ENCODE assay signal across 12 cellular contexts in the genomic region with DNA sequence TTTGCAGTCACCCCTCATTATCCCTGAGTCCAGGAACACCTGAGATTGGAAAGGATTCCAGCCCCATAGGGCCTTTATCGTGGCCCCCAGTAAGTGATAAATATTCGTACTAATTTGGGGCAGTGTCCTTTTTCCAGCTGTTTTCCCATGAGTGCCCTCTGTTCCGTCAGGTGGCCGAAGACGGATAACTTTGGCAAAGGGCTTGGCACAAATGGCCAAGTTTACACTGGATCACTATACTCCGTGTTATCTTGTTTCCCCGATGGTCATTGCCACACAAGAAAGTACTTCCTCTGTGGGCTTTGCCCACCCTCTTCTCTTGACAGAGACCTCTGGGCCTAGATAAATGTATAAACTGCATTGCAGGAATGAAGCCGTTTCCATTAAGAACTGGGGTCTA. TPM values are rescaled to one million over a fixed set of nuclear protein-coding genes. Genes with fewer than 3 reads are reported as not detected.
DNase-seq lines count a peak whose midpoint lies in the region; ATAC-seq and TF ChIP-seq lines count a peak whose summit lies in the region.
"Had no signal": no experiment of that assay in that cellular context is flagged by ENCODE, and none has a peak within 500 bp of the region (broad histone marks: within the 10 kb centered on the region; RNA-seq: fewer than 3 reads in every experiment).

No MANE protein-coding gene starts in this region.

- H3K36me3 ChIP-seq in mesenchymal stem cell (ENCODE audit: control insufficient read depth in 1 of 2, insufficient read depth in 2 of 2, low read depth in 1 of 2, low read length in 2 of 2), result peaks cover 0 to 18% of the 10 kb centered on the region in 2 experiments
- H3K36me3 ChIP-seq in suprapubic skin, result no peaks in the 10 kb centered on the region

- no peak for TF ChIP-seq POLR2A in suprapubic skin (IDR thresholded peaks at IDR 0.05)

- H3K23ac ChIP-seq in mesenchymal stem cell (ENCODE audit: low read length in 2 of 2) (peak overlapping the region in 1 of 2 experiments; percentile 16), H9 (ENCODE audit: insufficient read length, low read depth, low read length) (no peak overlapping the region)

- H3K4me2 ChIP-seq in mesenchymal stem cell (ENCODE audit: low read length, poor library complexity, severe bottlenecking), result no peak overlapping the region
- no peak overlapping the region for H3K4me2 ChIP-seq in H9 (ENCODE audit: insufficient read depth, insufficient read length, low read length)

- H4K91ac ChIP-seq in mesenchymal stem cell (ENCODE audit: low read length), result no peak overlapping the region
- H4K91ac ChIP-seq in H9 (ENCODE audit: insufficient read length, low read depth, low read length), result no peak overlapping the region

- no peaks in the 10 kb centered on the region for H3K23me2 ChIP-seq in H9 (ENCODE audit: insufficient read length, low read depth, low read length, poor library complexity, severe bottlenecking)

- no peak for ATAC-seq in activated CD4-positive, alpha-beta T cell treated with anti-CD3 and anti-CD28 coated beads for 36 hours
- no peak for ATAC-seq in activated naive CD8-positive, alpha-beta T cell treated with anti-CD3 and anti-CD28 coated beads, Interleukin-2, amount 10 ng/mL, durations not matched to agents 7 days and 5 days (ENCODE audit: low read depth)
- ATAC-seq in GM21423 (IDR thresholded peaks at IDR 0.05; ENCODE audit: unreplicated experiment), result no peak
- ATAC-seq: stimulated activated effector memory CD8-positive, alpha-beta T cell treated with anti-CD3 and anti-CD28 coated beads, Interleukin-12 subunit alpha, Interleukin-12 subunit beta, amount 100 ng/mL, for 72 hours had no signal

- no peak overlapping the region for H3K27ac ChIP-seq in mesenchymal stem cell (ENCODE audit: low read length, poor library complexity, severe bottlenecking)
- peak overlapping the region; percentile 78 for H3K27ac ChIP-seq in suprapubic skin
- H3K27ac ChIP-seq in H9 (ENCODE audit: insufficient read length, low read depth, low read length), result no peak overlapping the region
- H3K27ac ChIP-seq: SK-N-MC had no signal

- H3K27me3 ChIP-seq in mesenchymal stem cell (ENCODE audit: control insufficient read depth in 1 of 2, insufficient read depth in 1 of 2, low read length in 2 of 2) (no peaks in the 10 kb centered on the region), suprapubic skin (no peaks in the 10 kb centered on the region), H9 (ENCODE audit: insufficient read depth, low read length) (no peaks in the 10 kb centered on the region)

- H3K79me1 ChIP-seq in mesenchymal stem cell (replicated peaks; ENCODE audit: low read length, poor library complexity, severe bottlenecking) (peaks cover 15% of the 10 kb centered on the region), H9 (ENCODE audit: insufficient read depth, low read depth, low read length, poor library complexity, severe bottlenecking) (no peaks in the 10 kb centered on the region)

- H3K4ac ChIP-seq in mesenchymal stem cell (ENCODE audit: low read depth in 1 of 2, low read length in 2 of 2) (peak overlapping the region; percentile 35 to 81), H9 (ENCODE audit: low read depth, low read length) (no peak overlapping the region)

- CTCF ChIA-PET in activated CD4-positive, alpha-beta T cell treated with anti-CD3 and anti-CD28 coated beads for 36 hours (lab: Charles Lee), result interaction anchor here (0.6 to 1.2 kb wide), 3 partner anchors 9 to 16 kb away, joined by 3 to 5 read pairs (median 3); no protein-coding TSS in a partner anchor

- H3K4me3 Mint-ChIP-seq in activated CD4-positive, alpha-beta T cell treated with anti-CD3 and anti-CD28 coated beads for 36 hours, result no peak overlapping the region
- peak overlapping the region; percentile 58 for H3K4me3 Mint-ChIP-seq in activated naive CD8-positive, alpha-beta T cell treated with anti-CD3 and anti-CD28 coated beads, Interleukin-2, amount 10 ng/mL, durations not matched to agents 7 days and 5 days
- no peak overlapping the region for H3K4me3 Mint-ChIP-seq in H9
- H3K4me3 Mint-ChIP-seq: stimulated activated effector memory CD8-positive, alpha-beta T cell treated with anti-CD3 and anti-CD28 coated beads, Interleukin-12 subunit alpha, Interleukin-12 subunit beta, amount 100 ng/mL, for 72 hours had no signal

- H2BK15ac ChIP-seq in mesenchymal stem cell (ENCODE audit: low read depth, poor library complexity, severe bottlenecking) (peak overlapping the region; percentile 18), H9 (ENCODE audit: low read depth, low read length) (no peak overlapping the region)

- no peak overlapping the region for H2BK20ac ChIP-seq in H9 (ENCODE audit: low read depth, low read length, poor library complexity, severe bottlenecking)

- no peak overlapping the region for H3T11ph ChIP-seq in H9 (ENCODE audit: low read length)

- peaks cover 24% of the 10 kb centered on the region for H3K4me1 Mint-ChIP-seq in activated CD4-positive, alpha-beta T cell treated with anti-CD3 and anti-CD28 coated beads for 36 hours
- peaks cover 40% of the 10 kb centered on the region for H3K4me1 Mint-ChIP-seq in activated naive CD8-positive, alpha-beta T cell treated with anti-CD3 and anti-CD28 coated beads, Interleukin-2, amount 10 ng/mL, durations not matched to agents 7 days and 5 days
- peaks cover 38 to 43% of the 10 kb centered on the region in 2 experiments for H3K4me1 Mint-ChIP-seq in H9

- H3K27me3 Mint-ChIP-seq in activated CD4-positive, alpha-beta T cell treated with anti-CD3 and anti-CD28 coated beads for 36 hours, result no peaks in the 10 kb centered on the region
- no peaks in the 10 kb centered on the region for H3K27me3 Mint-ChIP-seq in activated naive CD8-positive, alpha-beta T cell treated with anti-CD3 and anti-CD28 coated beads, Interleukin-2, amount 10 ng/mL, durations not matched to agents 7 days and 5 days
- no peaks in the 10 kb centered on the region for H3K27me3 Mint-ChIP-seq in H9 (ENCODE audit: low read depth)

- H3K27ac Mint-ChIP-seq in activated CD4-positive, alpha-beta T cell treated with anti-CD3 and anti-CD28 coated beads for 36 hours, result peak overlapping the region; percentile 29
- no peak overlapping the region for H3K27ac Mint-ChIP-seq in activated naive CD8-positive, alpha-beta T cell treated with anti-CD3 and anti-CD28 coated beads, Interleukin-2, amount 10 ng/mL, durations not matched to agents 7 days and 5 days
- no peak overlapping the region; a peak in 1 of 7 replicates for H3K27ac Mint-ChIP-seq in H9

- H3K9ac ChIP-seq in mesenchymal stem cell (ENCODE audit: low read length), result peak overlapping the region; percentile 28
- no peak overlapping the region for H3K9ac ChIP-seq in H9 (ENCODE audit: extremely low read depth, insufficient read length, low read length)

- H2BK12ac ChIP-seq in mesenchymal stem cell (ENCODE audit: low read length in 2 of 2) (peak overlapping the region; percentile 31 to 85), H9 (ENCODE audit: insufficient read length, low read depth, low read length) (no peak overlapping the region)

- H3K9me3 ChIP-seq in mesenchymal stem cell (ENCODE audit: control insufficient read depth, low read length), result no peaks in the 10 kb centered on the region
- no peaks in the 10 kb centered on the region for H3K9me3 ChIP-seq in suprapubic skin
- H3K9me3 ChIP-seq in H9 (ENCODE audit: control insufficient read depth, low read depth, low read length), result no peaks in the 10 kb centered on the region

- H3K56ac ChIP-seq in H9 (ENCODE audit: insufficient read length, low read depth, low read length), result no peak overlapping the region

- no peak overlapping the region for H4K5ac ChIP-seq in H9 (ENCODE audit: insufficient read length, low read depth, low read length)

- no peak for DNase-seq in activated CD4-positive, alpha-beta T cell treated with anti-CD3 and anti-CD28 coated beads for 36 hours
- DNase-seq in activated CD4-positive, alpha-beta T cell treated with anti-CD3 and anti-CD28 coated beads, Interleukin-2, amount 50 U/mL, for 48 hours, result no peak
- no peak for DNase-seq in activated naive CD8-positive, alpha-beta T cell treated with anti-CD3 and anti-CD28 coated beads, Interleukin-2, amount 10 ng/mL, durations not matched to agents 7 days and 5 days
- DNase-seq in mesenchymal stem cell (no peak), suprapubic skin (ENCODE audit: low spot score in 2 of 2) (no peak), H9 (no peak), SW 1271 (lab: John Stamatoyannopoulos, UW) (no peak)
- DNase-seq: left colon, NCI-H226 had no signal

- POLR2A ChIA-PET in activated CD4-positive, alpha-beta T cell treated with anti-CD3 and anti-CD28 coated beads for 36 hours (lab: Charles Lee), result no interaction called here
- POLR2A ChIA-PET in activated naive CD8-positive, alpha-beta T cell treated with anti-CD3 and anti-CD28 coated beads, Interleukin-2, amount 10 ng/mL, durations not matched to agents 7 days and 5 days (lab: Charles Lee), result interaction anchor here (1.4 to 4.0 kb wide), 2 partner anchors 19 to 37 kb away, joined by 5 to 36 read pairs; partner anchors contain the start of gene SMAD3

- no peak for TF ChIP-seq CTCF in suprapubic skin (IDR thresholded peaks at IDR 0.05)
- no peak for TF ChIP-seq CTCF in H9 (conservative IDR thresholded peaks at IDR 0.05)

- H2AFZ ChIP-seq in mesenchymal stem cell (ENCODE audit: low read depth, low read length) (no peak overlapping the region), H9 (ENCODE audit: low read length) (no peak overlapping the region)

- no peak overlapping the region for H2BK5ac ChIP-seq in mesenchymal stem cell (ENCODE audit: low read depth, low read length, poor library complexity, severe bottlenecking)
- H2BK5ac ChIP-seq in H9 (ENCODE audit: insufficient read length, low read length), result no peak overlapping the region

- TF ChIP-seq EP300 in suprapubic skin (IDR thresholded peaks at IDR 0.05), result no peak

- 88% methylated on average over 8 of the region's 8 CpGs for WGBS in mesenchymal stem cell
- 90% methylated on average over 8 of the region's 8 CpGs for WGBS in suprapubic skin
- no CpG with 5 or more reads among the region's 8 CpGs for WGBS in H9 (ENCODE audit: extremely low coverage, insufficient read length, low lambda C conversion rate)

- H3K14ac ChIP-seq in mesenchymal stem cell (ENCODE audit: low read length in 2 of 2), result no peak overlapping the region
- no peak overlapping the region for H3K14ac ChIP-seq in H9 (ENCODE audit: insufficient read depth, low read length)

- peak overlapping the region; percentile 79 for H2AK5ac ChIP-seq in mesenchymal stem cell (ENCODE audit: low read length, severe bottlenecking)
- no peak overlapping the region for H2AK5ac ChIP-seq in H9 (ENCODE audit: insufficient read length, low read length)

- H2BK120ac ChIP-seq in mesenchymal stem cell (ENCODE audit: low read depth, low read length) (peak overlapping the region; percentile 84), H9 (ENCODE audit: low read depth, low read length, poor library complexity, severe bottlenecking) (no peak overlapping the region)

- intact Hi-C loops in activated CD4-positive, alpha-beta T cell treated with anti-CD3 and anti-CD28 coated beads for 36 hours (cut with DNase I, micrococcal nuclease), result loop anchor here (5.0 to 10.0 kb wide), 3 partner anchors 77 to 1290 kb away; no protein-coding TSS in a partner anchor

- no peaks in the 10 kb centered on the region for H4K20me1 ChIP-seq in H9 (ENCODE audit: control insufficient read depth, insufficient read depth, insufficient read length)

- H3K9me3 Mint-ChIP-seq in activated CD4-positive, alpha-beta T cell treated with anti-CD3 and anti-CD28 coated beads for 36 hours (ENCODE audit: low read depth), result no peaks in the 10 kb centered on the region
- H3K9me3 Mint-ChIP-seq in activated naive CD8-positive, alpha-beta T cell treated with anti-CD3 and anti-CD28 coated beads, Interleukin-2, amount 10 ng/mL, durations not matched to agents 7 days and 5 days, result no peaks in the 10 kb centered on the region
- no peaks in the 10 kb centered on the region for H3K9me3 Mint-ChIP-seq in H9
- H3K9me3 Mint-ChIP-seq: stimulated activated effector memory CD8-positive, alpha-beta T cell treated with anti-CD3 and anti-CD28 coated beads, Interleukin-12 subunit alpha, Interleukin-12 subunit beta, amount 100 ng/mL, for 72 hours had no signal

- H3K36me3 Mint-ChIP-seq in activated CD4-positive, alpha-beta T cell treated with anti-CD3 and anti-CD28 coated beads for 36 hours (ENCODE audit: low read depth), result peaks cover 27% of the 10 kb centered on the region
- peaks cover 7% of the 10 kb centered on the region for H3K36me3 Mint-ChIP-seq in activated naive CD8-positive, alpha-beta T cell treated with anti-CD3 and anti-CD28 coated beads, Interleukin-2, amount 10 ng/mL, durations not matched to agents 7 days and 5 days
- no peaks in the 10 kb centered on the region; a peak in 1 of 7 replicates for H3K36me3 Mint-ChIP-seq in H9 (ENCODE audit: insufficient read depth in 1 of 3, low read depth in 3 of 3)

- peaks cover 46% of the 10 kb centered on the region for H3K4me1 ChIP-seq in mesenchymal stem cell (ENCODE audit: control insufficient read depth, insufficient read depth, low read depth, low read length)
- H3K4me1 ChIP-seq in suprapubic skin, result peaks cover 91% of the 10 kb centered on the region
- H3K4me1 ChIP-seq in H9 (ENCODE audit: insufficient read depth, low read length), result peaks cover 1% of the 10 kb centered on the region; the same call in 1 of the 2 replicates

- H4K8ac ChIP-seq in mesenchymal stem cell (ENCODE audit: low read length) (peak overlapping the region; percentile 68), H9 (replicated peaks; ENCODE audit: insufficient read length, low read depth, low read length) (no peak overlapping the region)

- no peaks in the 10 kb centered on the region for H3K79me2 ChIP-seq in H9 (ENCODE audit: insufficient read depth, low read length)

- peak overlapping the region; percentile 85 to 94 for H3K18ac ChIP-seq in mesenchymal stem cell (ENCODE audit: low read depth in 1 of 2, low read length in 2 of 2)
- no peak overlapping the region for H3K18ac ChIP-seq in H9 (ENCODE audit: insufficient read length, low read depth, low read length)

- H3K4me3 ChIP-seq in mesenchymal stem cell (ENCODE audit: insufficient read depth in 1 of 2, low read depth in 1 of 2, low read length in 2 of 2) (no peak overlapping the region), suprapubic skin (no peak overlapping the region)
- H3K4me3 ChIP-seq: SK-N-MC had no signal

RNA-seq across cellular contexts. Expression of gene SMAD3, which starts 39.1 kb away (rescaled TPM):
- 10 to 100 TPM; 33.7 to 40.8 TPM for total RNA-seq in activated CD4-positive, alpha-beta T cell treated with anti-CD3 and anti-CD28 coated beads for 36 hours
- 10 to 100 TPM; 74.1 to 75.9 TPM for total RNA-seq in activated naive CD8-positive, alpha-beta T cell treated with anti-CD3 and anti-CD28 coated beads, Interleukin-2, amount 10 ng/mL, durations not matched to agents 7 days and 5 days
- polyA plus RNA-seq in mesenchymal stem cell (2013, experiment 1 of 2), result 126 TPM
- polyA plus RNA-seq in mesenchymal stem cell (2013, experiment 2 of 2), result 125 TPM
- 10 to 100 TPM; 41.9 to 94.9 (median 56.1) TPM for total RNA-seq in suprapubic skin
- total RNA-seq in H9 (2021), result 25.9 and 26.7 TPM in 2 replicates
